In the genomic region with DNA sequence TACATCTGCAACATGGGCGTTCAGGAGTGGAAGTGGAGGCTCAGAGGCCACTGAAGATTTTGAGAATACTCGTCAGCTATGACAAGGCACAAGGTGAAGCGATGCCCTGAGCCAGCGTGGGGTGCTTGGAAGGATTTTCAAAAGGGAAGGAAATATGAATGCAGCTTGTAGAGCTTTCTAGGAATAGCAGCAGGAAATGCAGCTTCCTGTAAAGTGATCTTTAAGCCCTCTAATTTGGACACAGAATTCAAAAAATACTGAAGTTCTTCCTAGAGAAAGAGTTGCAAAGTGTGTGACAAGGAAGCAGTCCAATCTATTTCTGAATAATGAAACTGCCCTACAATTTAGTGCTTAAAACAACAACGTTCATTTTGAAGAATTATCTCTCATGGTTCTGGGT, we compare ENCODE assay signal across 1 cellular context.
TF ChIP-seq lines count a peak whose summit lies in the region.

No MANE protein-coding gene starts in this region.

TF ChIP-seq in K562, 482 proteins besides CTCF, POLR2A, EP300 and RAD21:
- TF ChIP-seq STAT5A (IDR thresholded peaks at IDR 0.05; ENCODE audit: borderline replicate concordance, low read length) (no peak), CREM (IDR thresholded peaks at IDR 0.05; ENCODE audit: low read depth) (no peak), ZNF586 (CRISPR knock-in tag; conservative IDR thresholded peaks at IDR 0.05) (no peak), BRCA1 (IDR thresholded peaks at IDR 0.05) (no peak), BRCA1 (CRISPR knock-in tag; IDR thresholded peaks at IDR 0.05) (no peak), NFYB (IDR thresholded peaks at IDR 0.05; ENCODE audit: extremely low read depth, insufficient read length) (no peak), KAT8 (IDR thresholded peaks at IDR 0.05; ENCODE audit: low read depth) (no peak)
